8 cellular contexts compared by ENCODE assay signal in genomic region chr16:3234543-3235541, GRCh38. TPM values are rescaled to one million over a fixed set of nuclear protein-coding genes. Genes with fewer than 3 reads are reported as not detected.
DNase-seq lines count a peak whose midpoint lies in the region; ATAC-seq and TF ChIP-seq lines count a peak whose summit lies in the region.

Gene ZNF200 (minus strand): TSS chr16:3235158. CDS start chr16:3233755, 1,403 bp downstream.

- H3K4me1 ChIP-seq in spleen = peaks cover 7 to 24% (median 21%) of the 10 kb centered on the region in 6 donors

- H3K4me3 ChIP-seq in spleen = peak within 1 kb of the TSS; percentile 73 to 96 (median 82)

- ATAC-seq in GM19025 (IDR thresholded peaks at IDR 0.05; ENCODE audit: low read depth, unreplicated experiment) (peak; percentile 89), HG03280 (IDR thresholded peaks at IDR 0.05; ENCODE audit: unreplicated experiment) (peak; percentile 94)

- peak in 2 of 3 donors; percentile 24 to 44 for TF ChIP-seq POLR2A in spleen (IDR thresholded peaks at IDR 0.05)

- peak; percentile 76 for DNase-seq in AG09319 (ENCODE audit: extremely low read depth, low read depth)
- peak; percentile 94 for DNase-seq in NCI-H345 treated with DMSO at 0.1 percent for 48 hours (lab: John Stamatoyannopoulos, UW; ENCODE audit: unreplicated experiment)
- peak; percentile 71 to 90 (median 81) for DNase-seq in activated CD4-positive, CD25-positive, alpha-beta regulatory T cell (lab: John Stamatoyannopoulos, UW)
- DNase-seq in caudate nucleus (lab: John Stamatoyannopoulos, UW) = peak; percentile 56 to 97 (median 91)
- DNase-seq in inferior parietal cortex (ENCODE audit: extremely low spot score) = peak; percentile 95
- peak; percentile 99 for DNase-seq in spleen

- no peaks in the 10 kb centered on the region for H3K27me3 ChIP-seq in spleen (replicated peaks in 1 of 7)

- peaks cover 0 to 33% (median 18%) of the 10 kb centered on the region in 8 donors for H3K9me3 ChIP-seq in spleen

- intact Hi-C loops in spleen (cut with DNase I; ENCODE audit: low total_unique reads) = no loop called here

- no peak for TF ChIP-seq CTCF in AG09319 (IDR thresholded peaks at IDR 0.05; ENCODE audit: low read depth, low read length)
- TF ChIP-seq CTCF in spleen (IDR thresholded peaks at IDR 0.05 in 8 of 11, conservative IDR thresholded peaks at IDR 0.05 in 3 of 11) = peak in 1 of 11 experiments; percentile 21

- WGBS in spleen, 5 donors = 1 to 2% (median 1%) methylated on average over 35 to 73 of the region's 74 CpGs

- H3K36me3 ChIP-seq in spleen = peaks cover 17 to 39% (median 32%) of the 10 kb centered on the region in 6 donors

- H3K27ac ChIP-seq in caudate nucleus (ENCODE audit: low read depth, low read length) (peak within 1 kb of the TSS; percentile 98), spleen (peak within 1 kb of the TSS; percentile 94 to 100 (median 98))

RNA-seq across cellular contexts. Expression of gene ZNF200, which starts in this region (rescaled TPM):
- 10 to 100 TPM; 14.2 to 24.4 (median 15.4) TPM for total RNA-seq in spleen
- polyA plus RNA-seq in spleen = 1 to 10 TPM; 4.2 to 6.3 (median 4.8) TPM

Comparison
In these comparisons a context has a peak if more than half of its experiments do, and no peak if none do; other contexts are left out.
1. Peak in every context shown above with its lines: DNase-seq, ATAC-seq, H3K4me3 ChIP-seq and H3K27ac ChIP-seq.